Comparison of ENCODE assay signal across 10 cellular contexts in genomic region chr13:112768795-112769411, GRCh38.
DNase-seq lines count a peak whose midpoint lies in the region; ATAC-seq, FAIRE-seq and TF ChIP-seq lines count a peak whose summit lies in the region.
"Had no signal": no experiment of that assay in that cellular context is flagged by ENCODE, and none has a peak within 500 bp of the region (broad histone marks: within the 10 kb centered on the region; RNA-seq: fewer than 3 reads in every experiment).

No MANE protein-coding gene starts in this region.

- H3K36me3 Mint-ChIP-seq in CD4-positive, alpha-beta memory T cell: peaks cover 3 to 6% of the 10 kb centered on the region in 2 donors
- peaks cover 0 to 2% (median 0%) of the 10 kb centered on the region in 3 experiments; a peak in 2 of 7 replicates for H3K36me3 Mint-ChIP-seq in H9 (ENCODE audit: insufficient read depth in 1 of 3, low read depth in 3 of 3)
- H3K36me3 Mint-ChIP-seq in natural killer cell treated with Interleukin-12 subunit alpha and Interleukin-12 subunit beta and Interleukin-15 and Interleukin-18, amount 100 ng/mL, for 72 hours: no peaks in the 10 kb centered on the region

- ATAC-seq in natural killer cell treated with Interleukin-12 subunit alpha and Interleukin-12 subunit beta and Interleukin-15 and Interleukin-18, amount 100 ng/mL, for 72 hours: peak; percentile 44 to 57
- no peak for ATAC-seq in GM19328 (IDR thresholded peaks at IDR 0.05; ENCODE audit: unreplicated experiment)

- H2AK5ac ChIP-seq in H9 (ENCODE audit: insufficient read length, low read length): no peak overlapping the region
- peak overlapping the region; percentile 9; the same call in 1 of the 2 replicates for H2AK5ac ChIP-seq in H1 (ENCODE audit: low read depth, low read length)

- no peaks in the 10 kb centered on the region for H3K27me3 ChIP-seq in CD4-positive, alpha-beta memory T cell (ENCODE audit: insufficient read depth, low read length)
- H3K27me3 ChIP-seq in H9 (ENCODE audit: insufficient read depth, low read length) (no peaks in the 10 kb centered on the region), H1 (replicated peaks in 1 of 4; ENCODE audit: control insufficient read depth in 3 of 4, extremely low read depth in 1 of 4, insufficient read depth in 3 of 4, low read length in 3 of 4) (no peaks in the 10 kb centered on the region), prostate gland (replicated peaks; ENCODE audit: insufficient read depth) (no peaks in the 10 kb centered on the region)

- no peaks in the 10 kb centered on the region for H3K23me2 ChIP-seq in H9 (ENCODE audit: insufficient read length, low read depth, low read length, poor library complexity, severe bottlenecking)
- no peaks in the 10 kb centered on the region for H3K23me2 ChIP-seq in H1 (ENCODE audit: low read depth, low read length)

- H3K9ac ChIP-seq in H9 (ENCODE audit: extremely low read depth, insufficient read length, low read length) (no peak overlapping the region), H1 (replicated peaks in 1 of 4; ENCODE audit: extremely low read depth in 1 of 4, low read depth in 3 of 4, low read length in 3 of 4) (peak overlapping the region in 1 of 4 experiments; percentile 18; a peak in 1 of 7 replicates)

- H4K8ac ChIP-seq in H9 (replicated peaks; ENCODE audit: insufficient read length, low read depth, low read length): no peak overlapping the region
- no peak overlapping the region for H4K8ac ChIP-seq in H1 (ENCODE audit: extremely low read depth, insufficient read depth, low read length)

- peak; percentile 19 to 53 (median 39) for DNase-seq in CD4-positive, alpha-beta memory T cell
- DNase-seq in H9: peak; percentile 31
- no peak for DNase-seq in H1 (ENCODE audit: low read depth in 1 of 2, low spot score in 2 of 2)
- no peak for DNase-seq in natural killer cell treated with Interleukin-12 subunit alpha and Interleukin-12 subunit beta and Interleukin-15 and Interleukin-18, amount 100 ng/mL, for 72 hours (ENCODE audit: low spot score)
- no peak for DNase-seq in prostate gland (ENCODE audit: low spot score)
- no peak for DNase-seq in RKO (ENCODE audit: low spot score)
- DNase-seq in NCI-H748 treated with DMSO at 0.1 percent for 48 hours (lab: John Stamatoyannopoulos, UW): no peak
- DNase-seq: NCI-H1092 had no signal

- FAIRE-seq in H1 (lab: Jason Lieb, UNC): no peak
- FAIRE-seq: islet of Langerhans had no signal

- H3K27ac ChIP-seq in CD4-positive, alpha-beta memory T cell (ENCODE audit: low read depth, low read length): no peak overlapping the region
- H3K27ac ChIP-seq in H9 (ENCODE audit: insufficient read length, low read depth, low read length) (no peak overlapping the region), H1 (ENCODE audit: low read depth, low read length) (no peak overlapping the region), prostate gland (no peak overlapping the region)

- H3K4me1 ChIP-seq in CD4-positive, alpha-beta memory T cell (ENCODE audit: insufficient read depth, low read length): peaks cover 24% of the 10 kb centered on the region
- 0 out of 2 replicates have a peak, but pooled peaks cover 3% of the 10 kb centered on the region for H3K4me1 ChIP-seq in H9 (ENCODE audit: insufficient read depth, low read length)
- peaks cover 0 to 36% (median 9%) of the 10 kb centered on the region in 4 experiments; a peak in 5 of 7 replicates for H3K4me1 ChIP-seq in H1 (replicated peaks in 1 of 4; ENCODE audit: control insufficient read depth in 3 of 4, insufficient read depth in 4 of 4, low read length in 3 of 4)
- H3K4me1 ChIP-seq in prostate gland (replicated peaks): no peaks in the 10 kb centered on the region

- H3K27me3 Mint-ChIP-seq in CD4-positive, alpha-beta memory T cell: no peaks in the 10 kb centered on the region
- no peaks in the 10 kb centered on the region; the same call in 1 of the 2 replicates for H3K27me3 Mint-ChIP-seq in H9 (ENCODE audit: low read depth)
- peaks cover 0 to 5% of the 10 kb centered on the region in 2 donors for H3K27me3 Mint-ChIP-seq in natural killer cell treated with Interleukin-12 subunit alpha and Interleukin-12 subunit beta and Interleukin-15 and Interleukin-18, amount 100 ng/mL, for 72 hours

- H3K9me3 Mint-ChIP-seq in CD4-positive, alpha-beta memory T cell: peaks cover 0 to 1% (median 0%) of the 10 kb centered on the region in 8 donors
- H3K9me3 Mint-ChIP-seq in H9: no peaks in the 10 kb centered on the region
- H3K9me3 Mint-ChIP-seq in natural killer cell treated with Interleukin-12 subunit alpha and Interleukin-12 subunit beta and Interleukin-15 and Interleukin-18, amount 100 ng/mL, for 72 hours: no peaks in the 10 kb centered on the region

- no peak overlapping the region for H3K18ac ChIP-seq in H9 (ENCODE audit: insufficient read length, low read depth, low read length)
- no peak overlapping the region for H3K18ac ChIP-seq in H1 (ENCODE audit: extremely low read depth, low read length)

- no peak overlapping the region for H2AFZ ChIP-seq in H9 (ENCODE audit: low read length)
- no peak overlapping the region for H2AFZ ChIP-seq in H1 (ENCODE audit: low read length)

- WGBS in H9 (ENCODE audit: extremely low coverage, insufficient read length, low lambda C conversion rate): no CpG with 5 or more reads among the region's 22 CpGs
- WGBS in H1 (ENCODE audit: extremely low coverage in 1 of 2, insufficient coverage in 1 of 2, insufficient read length in 1 of 2, insufficient replicate concordance in 2 of 2, low coverage in 1 of 2, low lambda C conversion rate in 2 of 2, missing lambda C conversion rate in 1 of 2), 2 experiments: 85% methylated on average over 21 of the region's 22 CpGs; no CpG with 5 or more reads in 1 of the 2 experiments
- WGBS in prostate gland: 84% methylated on average over 22 of the region's 22 CpGs

- CTCF ChIA-PET in CD4-positive, alpha-beta memory T cell (lab: Charles Lee; ENCODE audit: partially characterized antibody): no interaction called here
- CTCF ChIA-PET in H1 (lab: Charles Lee; ENCODE audit: partially characterized antibody): interaction anchor here (1.4 kb wide), 1 partner anchor 20 kb away, joined by 3 read pairs; no protein-coding TSS in a partner anchor

- H3K23ac ChIP-seq in H9 (ENCODE audit: insufficient read length, low read depth, low read length) (no peak overlapping the region), H1 (ENCODE audit: insufficient read length) (no peak overlapping the region)

- H3K4me2 ChIP-seq in H9 (ENCODE audit: insufficient read depth, insufficient read length, low read length) (no peak overlapping the region), H1 (ENCODE audit: insufficient read depth in 1 of 2, low read depth in 2 of 2, low read length in 2 of 2) (no peak overlapping the region)

- no peak overlapping the region for H2BK12ac ChIP-seq in H9 (ENCODE audit: insufficient read length, low read depth, low read length)
- no peak overlapping the region for H2BK12ac ChIP-seq in H1 (ENCODE audit: low read depth, low read length)

- H2BK15ac ChIP-seq in H9 (ENCODE audit: low read depth, low read length) (no peak overlapping the region), H1 (ENCODE audit: low read length) (no peak overlapping the region)

- no peak overlapping the region for H4K91ac ChIP-seq in H9 (ENCODE audit: insufficient read length, low read depth, low read length)
- H4K91ac ChIP-seq in H1 (replicated peaks; ENCODE audit: insufficient read length, low read length): no peak overlapping the region

- H3K4me1 Mint-ChIP-seq in CD4-positive, alpha-beta memory T cell: peaks cover 24 to 44% (median 36%) of the 10 kb centered on the region in 4 donors
- peaks cover 35 to 56% of the 10 kb centered on the region in 2 experiments for H3K4me1 Mint-ChIP-seq in H9
- peaks cover 24 to 46% of the 10 kb centered on the region in 2 donors for H3K4me1 Mint-ChIP-seq in natural killer cell treated with Interleukin-12 subunit alpha and Interleukin-12 subunit beta and Interleukin-15 and Interleukin-18, amount 100 ng/mL, for 72 hours (ENCODE audit: low read depth in 2 of 2)

- no peak overlapping the region for H3K4me3 ChIP-seq in CD4-positive, alpha-beta memory T cell (ENCODE audit: low read length in 2 of 2)
- H3K4me3 ChIP-seq in H1 (ENCODE audit: extremely low read depth in 1 of 4, insufficient read depth in 2 of 4, low read depth in 3 of 4, low read length in 4 of 4): no peak overlapping the region
- H3K4me3 ChIP-seq in prostate gland: no peak overlapping the region

- H3K14ac ChIP-seq in H9 (ENCODE audit: insufficient read depth, low read length) (0 out of 2 replicates have a peak overlapping the region, but pooled peaks have one; percentile 66), H1 (ENCODE audit: insufficient read length) (no peak overlapping the region)

- peak overlapping the region in 6 of 7 donors; percentile 73 to 93 (median 86) for H3K27ac Mint-ChIP-seq in CD4-positive, alpha-beta memory T cell
- H3K27ac Mint-ChIP-seq in H9: peak overlapping the region; percentile 1 to 56 (median 42); a peak in 3 of 7 replicates
- H3K27ac Mint-ChIP-seq in natural killer cell treated with Interleukin-12 subunit alpha and Interleukin-12 subunit beta and Interleukin-15 and Interleukin-18, amount 100 ng/mL, for 72 hours: no peak overlapping the region

- H3K79me2 ChIP-seq in H9 (ENCODE audit: insufficient read depth, low read length) (no peaks in the 10 kb centered on the region; the same call in 1 of the 2 replicates), H1 (ENCODE audit: control insufficient read depth in 1 of 2, insufficient read depth in 2 of 2, low read length in 2 of 2) (peaks cover 0 to 67% of the 10 kb centered on the region in 2 experiments; a peak in 2 of 4 replicates)

- H3K56ac ChIP-seq in H9 (ENCODE audit: insufficient read length, low read depth, low read length) (no peak overlapping the region), H1 (replicated peaks; ENCODE audit: insufficient read length, low read depth, low read length) (no peak overlapping the region)

- TF ChIP-seq RAD21 in H1 (IDR thresholded peaks at IDR 0.05 in 1 of 2, conservative IDR thresholded peaks at IDR 0.05 in 1 of 2; ENCODE audit: low read depth in 2 of 2, low read length in 2 of 2): no peak

- H3K4ac ChIP-seq in H9 (ENCODE audit: low read depth, low read length) (no peak overlapping the region), H1 (replicated peaks; ENCODE audit: insufficient read length, low read depth, low read length) (no peak overlapping the region)

- H2BK5ac ChIP-seq in H9 (ENCODE audit: insufficient read length, low read length) (no peak overlapping the region), H1 (ENCODE audit: low read depth, low read length) (no peak overlapping the region)

- POLR2A ChIA-PET in CD4-positive, alpha-beta memory T cell (lab: Charles Lee; ENCODE audit: partially characterized antibody): no interaction called here
- POLR2A ChIA-PET in H1 (lab: Charles Lee; ENCODE audit: partially characterized antibody): interaction anchor here (1.6 kb wide), 1 partner anchor 35 kb away, joined by 3 read pairs; no protein-coding TSS in a partner anchor

- H3K9me3 ChIP-seq in CD4-positive, alpha-beta memory T cell (ENCODE audit: control insufficient read depth in 1 of 2, low read length in 2 of 2): no peaks in the 10 kb centered on the region
- H3K9me3 ChIP-seq in H9 (ENCODE audit: control insufficient read depth, low read depth, low read length): no peaks in the 10 kb centered on the region
- no peaks in the 10 kb centered on the region for H3K9me3 ChIP-seq in H1 (ENCODE audit: insufficient read depth in 2 of 2, low read depth in 1 of 2, low read length in 1 of 2)
- H3K9me3 ChIP-seq in prostate gland: no peaks in the 10 kb centered on the region

- H4K5ac ChIP-seq in H9 (ENCODE audit: insufficient read length, low read depth, low read length): no peak overlapping the region
- H4K5ac ChIP-seq in H1 (ENCODE audit: insufficient read length, low read depth, low read length): no peak overlapping the region

- H2BK120ac ChIP-seq in H9 (ENCODE audit: low read depth, low read length, poor library complexity, severe bottlenecking): no peak overlapping the region
- no peak overlapping the region for H2BK120ac ChIP-seq in H1 (replicated peaks; ENCODE audit: low read depth, low read length)

- H4K20me1 ChIP-seq in H9 (ENCODE audit: control insufficient read depth, insufficient read depth, insufficient read length) (no peaks in the 10 kb centered on the region), H1 (replicated peaks in 1 of 2; ENCODE audit: control insufficient read depth in 1 of 2, insufficient read depth in 2 of 2, low read length in 2 of 2) (peaks cover 3 to 4% of the 10 kb centered on the region in 2 experiments)

- peaks cover 5% of the 10 kb centered on the region for H3K36me3 ChIP-seq in CD4-positive, alpha-beta memory T cell (ENCODE audit: insufficient read depth, low read length)
- no peaks in the 10 kb centered on the region for H3K36me3 ChIP-seq in H1 (ENCODE audit: control insufficient read depth in 2 of 4, insufficient read depth in 4 of 4, low read length in 3 of 4)
- no peaks in the 10 kb centered on the region for H3K36me3 ChIP-seq in prostate gland

- H3K79me1 ChIP-seq in H9 (ENCODE audit: insufficient read depth, low read depth, low read length, poor library complexity, severe bottlenecking) (no peaks in the 10 kb centered on the region), H1 (ENCODE audit: low read depth, low read length) (peaks cover 11% of the 10 kb centered on the region)

- TF ChIP-seq CTCF in H9 (conservative IDR thresholded peaks at IDR 0.05) (no peak), H1 (IDR thresholded peaks at IDR 0.05; ENCODE audit: control extremely low read depth in 1 of 3, insufficient read depth in 1 of 3, low read depth in 1 of 3, low read length in 3 of 3) (no peak), prostate gland (IDR thresholded peaks at IDR 0.05) (no peak)

- TF ChIP-seq POLR2A in H1 (IDR thresholded peaks at IDR 0.05; ENCODE audit: control extremely low read depth in 1 of 2, low read depth in 2 of 2, low read length in 2 of 2): no peak
- TF ChIP-seq POLR2A in prostate gland (IDR thresholded peaks at IDR 0.05): no peak

- peak overlapping the region; percentile 17 to 80 (median 65) for H3K4me3 Mint-ChIP-seq in CD4-positive, alpha-beta memory T cell
- no peak overlapping the region for H3K4me3 Mint-ChIP-seq in H9
- H3K4me3 Mint-ChIP-seq in natural killer cell treated with Interleukin-12 subunit alpha and Interleukin-12 subunit beta and Interleukin-15 and Interleukin-18, amount 100 ng/mL, for 72 hours: peak overlapping the region; percentile 69

- H2BK20ac ChIP-seq in H9 (ENCODE audit: low read depth, low read length, poor library complexity, severe bottlenecking): no peak overlapping the region
- H2BK20ac ChIP-seq in H1 (ENCODE audit: low read length): no peak overlapping the region

- H3T11ph ChIP-seq in H9 (ENCODE audit: low read length): no peak overlapping the region

- TF ChIP-seq EP300 in H1 (IDR thresholded peaks at IDR 0.05; ENCODE audit: borderline replicate concordance in 1 of 2, low read depth in 2 of 2, low read length in 2 of 2): no peak

- intact Hi-C loops in CD4-positive, alpha-beta memory T cell (cut with micrococcal nuclease): no loop called here
- intact Hi-C loops in prostate gland (cut with DNase I): no loop called here

Comparison
In these comparisons a context has a peak if more than half of its experiments do, and no peak if none do; other contexts are left out.
1. DNase-seq: peak in CD4-positive, alpha-beta memory T cell (5 of 5) and H9 (single experiment); none in H1 (0 of 2), natural killer cell treated with Interleukin-12 subunit alpha and Interleukin-12 subunit beta and Interleukin-15 and Interleukin-18, amount 100 ng/mL, for 72 hours (single experiment), prostate gland (single experiment), RKO (single experiment) and NCI-H748 treated with DMSO at 0.1 percent for 48 hours (single experiment).
2. H3K27ac Mint-ChIP-seq: peak in CD4-positive, alpha-beta memory T cell (6 of 7) and H9 (3 of 3); none in natural killer cell treated with Interleukin-12 subunit alpha and Interleukin-12 subunit beta and Interleukin-15 and Interleukin-18, amount 100 ng/mL, for 72 hours (0 of 2).
3. H3K4me3 Mint-ChIP-seq: peak in CD4-positive, alpha-beta memory T cell (8 of 8) and natural killer cell treated with Interleukin-12 subunit alpha and Interleukin-12 subunit beta and Interleukin-15 and Interleukin-18, amount 100 ng/mL, for 72 hours (single experiment); none in H9 (0 of 2).